Comparison of ENCODE assay signal across 11 cellular contexts in the genomic region with DNA sequence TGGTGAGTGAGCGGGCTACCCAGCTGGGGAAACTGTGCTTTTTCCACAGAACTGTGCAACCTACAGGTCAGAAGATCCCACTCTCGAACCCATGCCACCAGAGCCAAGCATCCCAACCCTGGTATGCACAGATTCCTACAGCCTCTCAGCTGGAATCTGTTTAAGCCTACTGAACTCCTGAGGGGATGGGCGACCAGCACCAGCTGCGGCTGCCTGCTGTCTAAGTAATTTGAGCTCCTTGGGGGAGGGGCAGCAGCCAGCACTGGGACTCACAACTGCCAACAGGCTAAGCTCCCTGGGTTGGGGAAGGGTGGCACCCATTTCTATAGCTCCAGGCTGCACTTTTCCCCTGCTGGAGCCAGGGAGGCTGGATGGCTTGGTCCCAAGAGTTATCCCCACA. TPM values are rescaled to one million over a fixed set of nuclear protein-coding genes. Genes with fewer than 3 reads are reported as not detected.
DNase-seq lines count a peak whose midpoint lies in the region; ATAC-seq and TF ChIP-seq lines count a peak whose summit lies in the region.
"Had no signal": no experiment of that assay in that cellular context is flagged by ENCODE, and none has a peak within 500 bp of the region (broad histone marks: within the 10 kb centered on the region; RNA-seq: fewer than 3 reads in every experiment).

No MANE protein-coding gene starts in this region.

- no peaks in the 10 kb centered on the region for H3K9me3 Mint-ChIP-seq in T-cell

- peak; percentile 50; the same call in 2 of the 3 replicates for ATAC-seq in RWPE2 (ENCODE audit: low read depth)
- ATAC-seq in T-cell (replicated peaks in 1 of 4), result no peak

- H3K27ac Mint-ChIP-seq in T-cell, result no peak overlapping the region
- H3K27ac Mint-ChIP-seq: CD4-positive, alpha-beta memory T cell had no signal

- H3K27me3 ChIP-seq in RWPE2 (ENCODE audit: insufficient read depth, poor library complexity, severe bottlenecking) (no peaks in the 10 kb centered on the region), kidney epithelial cell (ENCODE audit: control insufficient read depth, insufficient read depth, low read length) (no peaks in the 10 kb centered on the region)
- H3K27me3 ChIP-seq: thyroid gland had no signal

- DNase-seq in DMS53 treated with DMSO at 0.1 percent for 48 hours (lab: John Stamatoyannopoulos, UW; ENCODE audit: unreplicated experiment) (peak; percentile 57), NCI-H1694 (lab: John Stamatoyannopoulos, UW) (peak; percentile 98), RWPE2 (ENCODE audit: low spot score) (no peak), kidney epithelial cell (ENCODE audit: low read depth) (peak; percentile 26), cerebellar cortex (ENCODE audit: low spot score) (no peak), HPDE6-E6E7 (ENCODE audit: extremely low spot score) (no peak), ureter (ENCODE audit: low spot score) (no peak), T-cell (no peak)
- DNase-seq: CD4-positive, alpha-beta memory T cell; MV-4-11; thyroid gland had no signal

- H3K4me3 ChIP-seq in RWPE2 (ENCODE audit: severe bottlenecking), result no peak overlapping the region
- no peak overlapping the region for H3K4me3 ChIP-seq in kidney epithelial cell (ENCODE audit: low read depth, low read length)
- H3K4me3 ChIP-seq: thyroid gland had no signal

- H3K27ac ChIP-seq in RWPE2 (ENCODE audit: poor library complexity, severe bottlenecking), result no peak overlapping the region
- H3K27ac ChIP-seq: thyroid gland had no signal

- no peaks in the 10 kb centered on the region for H3K4me1 Mint-ChIP-seq in T-cell
- H3K4me1 Mint-ChIP-seq: CD4-positive, alpha-beta memory T cell had no signal

- POLR2A ChIA-PET in T-cell (lab: Charles Lee), result no interaction called here

- CTCF ChIA-PET in T-cell (lab: Charles Lee), result no interaction called here

- no peaks in the 10 kb centered on the region for H3K9me3 ChIP-seq in RWPE2 (ENCODE audit: severe bottlenecking)
- H3K9me3 ChIP-seq: thyroid gland had no signal

- TF ChIP-seq CTCF in RWPE2 (IDR thresholded peaks at IDR 0.05; ENCODE audit: poor library complexity, severe bottlenecking) (no peak), kidney epithelial cell (IDR thresholded peaks at IDR 0.05; ENCODE audit: insufficient read depth, low read length, poor library complexity, severe bottlenecking) (no peak)

- H3K36me3 ChIP-seq in RWPE2 (ENCODE audit: low read depth) (no peaks in the 10 kb centered on the region), kidney epithelial cell (ENCODE audit: control insufficient read depth, insufficient read depth, low read length) (no peaks in the 10 kb centered on the region)
- H3K36me3 ChIP-seq: thyroid gland had no signal

- no peak overlapping the region for H3K4me3 Mint-ChIP-seq in T-cell
- H3K4me3 Mint-ChIP-seq: CD4-positive, alpha-beta memory T cell had no signal

- no peaks in the 10 kb centered on the region for H3K4me1 ChIP-seq in RWPE2 (ENCODE audit: insufficient read depth, poor library complexity, severe bottlenecking)
- H3K4me1 ChIP-seq: thyroid gland had no signal

- H3K27me3 Mint-ChIP-seq in T-cell, result peaks cover 45 to 53% of the 10 kb centered on the region in 2 donors

- H3K36me3 Mint-ChIP-seq in T-cell, result no peaks in the 10 kb centered on the region

RNA-seq across cellular contexts. Expression of a gene that starts 11.8 kb away (rescaled TPM):
- total RNA-seq in kidney epithelial cell (1.1 and 2.3 TPM in 2 replicates), ureter (0.73 TPM), T-cell (under 1 TPM in 1 of 5 donors, not detected in 4; 0.16 TPM)
- total RNA-seq: CD4-positive, alpha-beta memory T cell had no signal

Comparison
In these comparisons a context has a peak if more than half of its experiments do, and no peak if none do; other contexts are left out.
1. DNase-seq: peak in DMS53 treated with DMSO at 0.1 percent for 48 hours (single experiment), NCI-H1694 (single experiment) and kidney epithelial cell (single experiment); none in RWPE2 (single experiment), cerebellar cortex (single experiment), HPDE6-E6E7 (single experiment), ureter (single experiment) and T-cell (0 of 34).